Comparison of ENCODE assay signal across 16 cellular contexts in genomic region chr9:23674016-23674585, GRCh38.
DNase-seq lines count a peak whose midpoint lies in the region; ATAC-seq lines count a peak whose summit lies in the region.
"Had no signal": no experiment of that assay in that cellular context is flagged by ENCODE, and none has a peak within 500 bp of the region (broad histone marks: within the 10 kb centered on the region; RNA-seq: fewer than 3 reads in every experiment).

No MANE protein-coding gene starts in this region.

- H2BK120ac ChIP-seq in mesenchymal stem cell (ENCODE audit: low read depth, low read length), result no peak overlapping the region

- H3K4me1 ChIP-seq in mesenchymal stem cell (ENCODE audit: control insufficient read depth, insufficient read depth, low read depth, low read length), result no peaks in the 10 kb centered on the region

- H3K18ac ChIP-seq in mesenchymal stem cell (ENCODE audit: low read depth in 1 of 2, low read length in 2 of 2), result no peak overlapping the region

- H4K91ac ChIP-seq in mesenchymal stem cell (ENCODE audit: low read length), result no peak overlapping the region

- H2AK5ac ChIP-seq in mesenchymal stem cell (ENCODE audit: low read length, severe bottlenecking), result no peak overlapping the region

- peaks cover 3% of the 10 kb centered on the region for H3K9me3 ChIP-seq in mesenchymal stem cell (ENCODE audit: control insufficient read depth, low read length)
- H3K9me3 ChIP-seq: SK-N-SH had no signal

- no peak overlapping the region for H3K4ac ChIP-seq in mesenchymal stem cell (ENCODE audit: low read depth in 1 of 2, low read length in 2 of 2)

- no peak for ATAC-seq in Right ventricle myocardium superior (ENCODE audit: poor library complexity)
- ATAC-seq in GM21515 (IDR thresholded peaks at IDR 0.05; ENCODE audit: unreplicated experiment), result no peak
- ATAC-seq: HCT116, PC-3, Right ventricle myocardium inferior had no signal

- no peak overlapping the region for H3K4me2 ChIP-seq in mesenchymal stem cell (ENCODE audit: low read length, poor library complexity, severe bottlenecking)
- H3K4me2 ChIP-seq: SK-N-SH had no signal

- H3K4me3 ChIP-seq in mesenchymal stem cell (ENCODE audit: insufficient read depth in 1 of 2, low read depth in 1 of 2, low read length in 2 of 2), result no peak overlapping the region

- no peaks in the 10 kb centered on the region for H3K79me1 ChIP-seq in mesenchymal stem cell (replicated peaks; ENCODE audit: low read length, poor library complexity, severe bottlenecking)

- H3K23ac ChIP-seq in mesenchymal stem cell (ENCODE audit: low read length in 2 of 2), result no peak overlapping the region

- intact Hi-C loops in Right ventricle myocardium superior (cut with DNase I), result no loop called here

- H2BK12ac ChIP-seq in mesenchymal stem cell (ENCODE audit: low read length in 2 of 2), result no peak overlapping the region

- H3K14ac ChIP-seq in mesenchymal stem cell (ENCODE audit: low read length in 2 of 2), result no peak overlapping the region

- no peak overlapping the region for H3K27ac ChIP-seq in mesenchymal stem cell (ENCODE audit: low read length, poor library complexity, severe bottlenecking)

- H3K27me3 ChIP-seq in mesenchymal stem cell (ENCODE audit: control insufficient read depth in 1 of 2, insufficient read depth in 1 of 2, low read length in 2 of 2), result no peaks in the 10 kb centered on the region

- no peak overlapping the region for H2BK5ac ChIP-seq in mesenchymal stem cell (ENCODE audit: low read depth, low read length, poor library complexity, severe bottlenecking)

- 78% methylated on average over 4 of the region's 6 CpGs for WGBS in mesenchymal stem cell

- H3K9ac ChIP-seq in mesenchymal stem cell (ENCODE audit: low read length), result no peak overlapping the region
- H3K9ac ChIP-seq: SK-N-SH had no signal

- no peak overlapping the region for H2AFZ ChIP-seq in mesenchymal stem cell (ENCODE audit: low read depth, low read length)

- H4K8ac ChIP-seq in mesenchymal stem cell (ENCODE audit: low read length), result no peak overlapping the region

- no peaks in the 10 kb centered on the region for H3K36me3 ChIP-seq in mesenchymal stem cell (ENCODE audit: control insufficient read depth in 1 of 2, insufficient read depth in 2 of 2, low read depth in 1 of 2, low read length in 2 of 2)

- DNase-seq in HT-29 (ENCODE audit: low spot score) (peak; percentile 37), NCI-H524 (lab: John Stamatoyannopoulos, UW) (peak; percentile 62 to 76), cerebellar cortex (ENCODE audit: low spot score) (peak; percentile 97), mesenchymal stem cell (peak; percentile 16), Right ventricle myocardium superior (no peak), globus pallidus (ENCODE audit: low spot score) (no peak)
- DNase-seq: Calu3; CD4-positive, alpha-beta T cell; IMR-90; NCI-H146; NCI-H510A; PC-3; SK-N-SH had no signal

- no peak overlapping the region for H2BK15ac ChIP-seq in mesenchymal stem cell (ENCODE audit: low read depth, poor library complexity, severe bottlenecking)

Comparison
In these comparisons a context has a peak if more than half of its experiments do, and no peak if none do; other contexts are left out.
1. DNase-seq: peak in HT-29 (single experiment), NCI-H524 (2 of 2), cerebellar cortex (single experiment) and mesenchymal stem cell (single experiment); none in Right ventricle myocardium superior (single experiment) and globus pallidus (single experiment).